Comparison of ENCODE assay signal across 15 cellular contexts in the genomic region with DNA sequence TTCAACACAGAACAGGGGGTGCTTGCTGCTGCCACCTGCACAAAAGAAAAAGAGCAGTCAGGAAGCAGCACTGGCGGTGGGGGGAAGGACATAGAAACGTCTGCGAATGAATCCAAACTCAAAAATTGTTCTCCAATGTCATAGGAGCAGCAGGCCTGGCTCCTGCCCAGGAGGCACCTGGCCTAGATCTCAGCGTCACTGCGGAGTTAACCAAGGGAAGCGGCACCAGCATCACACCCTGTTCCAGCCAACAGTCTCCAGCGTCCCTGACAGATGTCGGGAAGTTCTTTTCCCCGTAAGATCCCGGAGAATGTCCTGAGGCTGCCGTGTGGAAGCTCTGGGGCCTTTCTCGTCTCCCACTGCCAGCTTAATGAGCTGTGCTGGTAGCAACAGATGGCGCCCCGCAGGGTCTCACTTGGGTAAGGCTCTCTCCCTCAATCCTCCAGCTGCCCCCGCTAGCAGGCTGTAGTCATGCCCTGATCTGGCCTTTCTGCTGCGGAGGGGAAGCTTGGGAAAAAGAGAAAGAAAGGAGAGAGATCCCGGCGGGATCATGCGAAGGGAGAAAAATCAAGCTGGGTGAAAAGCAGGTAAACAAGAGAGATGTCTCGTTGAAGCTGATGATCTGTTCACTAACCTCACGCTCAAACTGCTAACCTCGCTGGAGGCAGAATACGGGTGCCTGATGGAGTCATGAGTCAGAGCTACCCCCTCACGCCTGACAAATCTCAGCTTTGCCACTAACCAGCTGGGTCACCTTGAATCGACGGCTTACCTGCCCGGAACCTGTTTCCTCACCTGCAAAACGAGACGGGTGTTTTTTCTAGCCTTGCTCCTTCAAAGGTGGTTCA. TPM values are rescaled to one million over a fixed set of nuclear protein-coding genes. Genes with fewer than 3 reads are reported as not detected.
DNase-seq lines count a peak whose midpoint lies in the region; ATAC-seq and TF ChIP-seq lines count a peak whose summit lies in the region.
"Had no signal": no experiment of that assay in that cellular context is flagged by ENCODE, and none has a peak within 500 bp of the region (broad histone marks: within the 10 kb centered on the region; RNA-seq: fewer than 3 reads in every experiment).

No MANE protein-coding gene starts in this region.

- H3K9me3 ChIP-seq in mammary epithelial cell (replicated peaks; ENCODE audit: insufficient read depth, low read length): no peaks in the 10 kb centered on the region
- H3K9me3 ChIP-seq in WERI-Rb-1 (ENCODE audit: severe bottlenecking): no peaks in the 10 kb centered on the region
- H3K9me3 ChIP-seq in uterus: no peaks in the 10 kb centered on the region
- H3K9me3 ChIP-seq: vagina had no signal

- DNase-seq in MCF 10A (ENCODE audit: unreplicated experiment): peak; percentile 26
- no peak for DNase-seq in mammary epithelial cell
- peak; percentile 99 for DNase-seq in WERI-Rb-1
- peak; percentile 32 for DNase-seq in iPS-NIHi7 (ENCODE audit: extremely low spot score)
- peak; percentile 29 to 62 for DNase-seq in uterus
- DNase-seq in NCI-H526 treated with DMSO at 0.1 percent for 48 hours (lab: John Stamatoyannopoulos, UW): no peak
- no peak for DNase-seq in HCEC 1CT
- DNase-seq: activated T-cell treated with anti-CD3 and anti-CD28 coated beads, Interleukin-2, amount 50 U/mL, for 48 hours; Karpas-422; stimulated activated CD4-positive, alpha-beta T cell treated with anti-CD3 and anti-CD28 coated beads, Interleukin-15, amount 100 ng/mL, for 24 hours had no signal

- dilution Hi-C loops in mammary epithelial cell (cut with HindIII; ENCODE audit: low sequenced_read_pairs): no loop called here

- peaks cover 5% of the 10 kb centered on the region for H3K4me1 Mint-ChIP-seq in MCF 10A (ENCODE audit: insufficient read depth, unreplicated experiment)

- TF ChIP-seq CTCF in MCF 10A (IDR thresholded peaks at IDR 0.05; ENCODE audit: unreplicated experiment): no peak
- TF ChIP-seq CTCF in mammary epithelial cell (conservative IDR thresholded peaks at IDR 0.05 in 1 of 2, IDR thresholded peaks at IDR 0.05 in 1 of 2; ENCODE audit: extremely low read depth in 1 of 2, insufficient read depth in 1 of 2, low read depth in 1 of 2, low read length in 2 of 2): no peak
- 0 out of 2 replicates have a peak, but pooled peaks have one; percentile 39 for TF ChIP-seq CTCF in WERI-Rb-1 (IDR thresholded peaks at IDR 0.05; ENCODE audit: low read depth, low read length)
- TF ChIP-seq CTCF in uterus (IDR thresholded peaks at IDR 0.05): no peak

- no peak overlapping the region for H3K9ac ChIP-seq in mammary epithelial cell (ENCODE audit: insufficient read depth, low read length)

- H2AFZ ChIP-seq in mammary epithelial cell (ENCODE audit: low read depth, low read length): no peak overlapping the region

- H3K36me3 Mint-ChIP-seq in MCF 10A (ENCODE audit: insufficient read depth, unreplicated experiment): peaks cover 4% of the 10 kb centered on the region
- H3K36me3 Mint-ChIP-seq: natural killer cell treated with Interleukin-12 subunit alpha and Interleukin-12 subunit beta and Interleukin-15 and Interleukin-18, amount 100 ng/mL, for 72 hours had no signal

- intact Hi-C loops in MCF 10A (cut with micrococcal nuclease) (no loop called here), mammary epithelial cell (cut with micrococcal nuclease) (no loop called here), uterus (cut with DNase I; ENCODE audit: low total_unique reads) (no loop called here)

- no peak overlapping the region for H3K4me3 ChIP-seq in mammary epithelial cell (replicated peaks in 1 of 3; ENCODE audit: insufficient read depth in 1 of 3, low read depth in 2 of 3, low read length in 3 of 3)
- peak overlapping the region; percentile 26 for H3K4me3 ChIP-seq in WERI-Rb-1 (ENCODE audit: low read depth, low read length)
- no peak overlapping the region for H3K4me3 ChIP-seq in uterus
- H3K4me3 ChIP-seq: vagina had no signal

- H3K27me3 Mint-ChIP-seq in MCF 10A (ENCODE audit: insufficient read depth, unreplicated experiment): no peaks in the 10 kb centered on the region

- 99% methylated on average over 23 of the region's 29 CpGs for WGBS in mammary epithelial cell (ENCODE audit: low coverage, missing lambda C conversion rate)

- H3K4me2 ChIP-seq in mammary epithelial cell (ENCODE audit: insufficient read depth, low read depth, low read length): no peak overlapping the region

- H3K27me3 ChIP-seq in mammary epithelial cell (ENCODE audit: insufficient read depth, low read length): no peaks in the 10 kb centered on the region
- no peaks in the 10 kb centered on the region for H3K27me3 ChIP-seq in WERI-Rb-1 (ENCODE audit: insufficient read depth, low read depth, severe bottlenecking)
- H3K27me3 ChIP-seq in uterus: no peaks in the 10 kb centered on the region
- H3K27me3 ChIP-seq: vagina had no signal

- no peaks in the 10 kb centered on the region for H3K9me3 Mint-ChIP-seq in MCF 10A (ENCODE audit: unreplicated experiment)
- H3K9me3 Mint-ChIP-seq: natural killer cell treated with Interleukin-12 subunit alpha and Interleukin-12 subunit beta and Interleukin-15 and Interleukin-18, amount 100 ng/mL, for 72 hours had no signal

- no peaks in the 10 kb centered on the region for H3K4me1 ChIP-seq in mammary epithelial cell (ENCODE audit: insufficient read depth, low read length)
- no peaks in the 10 kb centered on the region for H3K4me1 ChIP-seq in uterus
- H3K4me1 ChIP-seq: vagina had no signal

- in situ Hi-C loops in mammary epithelial cell (cut with MboI; ENCODE audit: low sequenced_read_pairs in 2 of 2): no loop called here

- no peak overlapping the region for H3K4me3 Mint-ChIP-seq in MCF 10A (ENCODE audit: unreplicated experiment)
- H3K4me3 Mint-ChIP-seq: natural killer cell treated with Interleukin-12 subunit alpha and Interleukin-12 subunit beta and Interleukin-15 and Interleukin-18, amount 100 ng/mL, for 72 hours had no signal

- H3K36me3 ChIP-seq in mammary epithelial cell (ENCODE audit: insufficient read depth, low read length) (no peaks in the 10 kb centered on the region), WERI-Rb-1 (no peaks in the 10 kb centered on the region), uterus (no peaks in the 10 kb centered on the region)
- H3K36me3 ChIP-seq: vagina had no signal

- H3K27ac Mint-ChIP-seq in MCF 10A (ENCODE audit: low read depth, unreplicated experiment): no peak overlapping the region
- H3K27ac Mint-ChIP-seq: natural killer cell treated with Interleukin-12 subunit alpha and Interleukin-12 subunit beta and Interleukin-15 and Interleukin-18, amount 100 ng/mL, for 72 hours had no signal

- no peaks in the 10 kb centered on the region for H4K20me1 ChIP-seq in mammary epithelial cell (ENCODE audit: insufficient read depth, low read length)

- TF ChIP-seq POLR2A in uterus (IDR thresholded peaks at IDR 0.05): no peak

- POLR2A ChIA-PET in MCF 10A (lab: Yijun Ruan, JAX): interaction anchor here (0.6 to 0.7 kb wide), 2 partner anchors 238 to 906 kb away, joined by 3 read pairs; no protein-coding TSS in a partner anchor

- no peak for ATAC-seq in GM19035 (IDR thresholded peaks at IDR 0.05; ENCODE audit: unreplicated experiment)
- ATAC-seq: activated CD4-positive, CD25-positive, alpha-beta regulatory T cell treated with anti-CD3 and anti-CD28 coated beads, Interleukin-2, amount 50 U/mL, for 24 hours had no signal

- H3K79me2 ChIP-seq in mammary epithelial cell (ENCODE audit: insufficient read depth, low read length): no peaks in the 10 kb centered on the region

- no peak overlapping the region for H3K27ac ChIP-seq in mammary epithelial cell (ENCODE audit: insufficient read depth, low read depth, low read length)
- peak overlapping the region; percentile 79 for H3K27ac ChIP-seq in WERI-Rb-1
- peak overlapping the region; percentile 66 to 69 for H3K27ac ChIP-seq in uterus
- H3K27ac ChIP-seq: vagina had no signal

- CTCF ChIA-PET in MCF 10A (lab: Yijun Ruan, JAX) (no interaction called here), mammary epithelial cell (lab: Charles Lee; ENCODE audit: low non-redundant PET) (no interaction called here)

- BruUV-seq in MCF 10A (replicated peaks; lab: Mats Ljungman, UMichigan): no TSS peak
- no TSS peak for BruUV-seq in mammary epithelial cell (replicated peaks; lab: Mats Ljungman, UMichigan)

RNA-seq across cellular contexts. Expression of a gene that starts 57.4 kb away (rescaled TPM):
- not detected in 2 replicates for total RNA-seq in MCF 10A (2022)
- total RNA-seq in mammary epithelial cell: under 1 TPM in 1 of 2 donors, not detected in 1; under 0.01 TPM
- polyA plus RNA-seq in mammary epithelial cell: 0.02 TPM
- not detected for polyA minus RNA-seq in mammary epithelial cell
- total RNA-seq in uterus: under 1 TPM in 3 of 4 donors, not detected in 1; under 0.01 to 0.41 (median 0.18) TPM
- total RNA-seq: natural killer cell treated with Interleukin-12 subunit alpha and Interleukin-12 subunit beta and Interleukin-15 and Interleukin-18, amount 100 ng/mL, for 72 hours; NCI-H460 had no signal

Comparison
In these comparisons a context has a peak if more than half of its experiments do, and no peak if none do; other contexts are left out.
1. DNase-seq: peak in MCF 10A (single experiment), WERI-Rb-1 (single experiment), iPS-NIHi7 (single experiment) and uterus (2 of 2); none in mammary epithelial cell (single experiment), NCI-H526 treated with DMSO at 0.1 percent for 48 hours (single experiment) and HCEC 1CT (single experiment).